In the genomic region with DNA sequence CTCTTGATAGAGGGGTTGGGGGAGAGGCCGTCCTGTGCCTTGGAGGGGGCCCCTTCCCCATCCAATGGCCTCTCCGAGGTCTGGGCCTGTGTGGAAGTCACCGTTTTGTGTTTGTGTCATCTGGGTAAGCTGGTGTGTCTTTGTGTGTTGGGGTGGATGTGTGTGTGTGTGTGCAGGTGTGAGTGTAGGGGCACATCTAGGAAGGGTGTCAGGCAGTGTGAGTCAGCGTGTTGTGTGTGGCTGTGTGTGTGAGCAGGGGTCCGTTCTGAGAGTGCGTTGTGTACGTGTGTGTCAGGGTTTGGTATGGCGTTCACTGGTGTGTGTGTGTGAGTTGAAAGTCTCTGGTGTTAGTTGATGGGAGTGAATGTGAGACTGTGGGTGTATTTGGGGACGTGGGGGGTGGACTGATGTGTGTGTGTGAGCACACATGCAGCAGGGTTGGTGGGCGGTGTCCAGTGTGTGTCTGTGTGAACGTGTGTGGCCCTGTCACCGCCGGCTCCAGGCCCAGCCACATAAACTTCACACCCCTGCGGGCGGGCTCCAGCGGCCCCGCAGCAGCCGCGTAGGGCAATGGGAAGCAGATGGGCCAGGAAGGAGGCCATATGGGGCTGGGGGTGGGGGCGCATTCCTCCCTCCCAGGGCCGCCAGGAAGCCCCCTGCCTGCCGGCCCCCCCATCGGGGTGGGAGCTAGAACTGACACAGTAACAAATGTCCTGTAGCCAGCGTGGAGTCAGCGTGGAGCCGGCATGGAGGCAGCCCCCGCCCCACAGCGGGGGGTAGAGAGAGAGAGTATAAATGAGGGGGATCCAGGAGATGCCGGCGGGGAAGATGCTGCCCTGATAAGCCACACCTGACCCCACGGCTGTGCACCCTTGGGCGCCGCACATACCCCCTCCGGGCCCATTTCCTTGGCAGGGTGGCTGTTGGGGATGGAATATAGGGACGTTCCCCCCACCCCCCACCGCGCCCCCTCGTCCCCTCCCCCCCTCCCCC, we compare ENCODE assay signal across 1 cellular context.
TF ChIP-seq lines count a peak whose summit lies in the region.

No MANE protein-coding gene starts in this region.

TF ChIP-seq in HepG2, 621 proteins besides CTCF, POLR2A, EP300 and RAD21:
- TF ChIP-seq NBN (conservative IDR thresholded peaks at IDR 0.05) (no peak), TRIM24 (CRISPR knock-in tag; IDR thresholded peaks at IDR 0.05) (0 out of 2 replicates have a peak, but pooled peaks have one; percentile 17), ATM (IDR thresholded peaks at IDR 0.05; ENCODE audit: borderline replicate concordance) (peak; percentile 60; the same call in 1 of the 2 replicates), GABPA (IDR thresholded peaks at IDR 0.05; ENCODE audit: low read depth, low read length) (no peak), GABPA (CRISPR knock-in tag; IDR thresholded peaks at IDR 0.05; ENCODE audit: low read depth) (no peak), SMYD3 (CRISPR knock-in tag; IDR thresholded peaks at IDR 0.05) (no peak), HNRNPLL (IDR thresholded peaks at IDR 0.05; ENCODE audit: low read depth, low read length, poor library complexity, severe bottlenecking) (peak; percentile 25), AGO1 (IDR thresholded peaks at IDR 0.05; ENCODE audit: low read depth, low read length, poor library complexity, severe bottlenecking) (peak; percentile 36), NFIB (CRISPR knock-in tag; IDR thresholded peaks at IDR 0.05; ENCODE audit: borderline replicate concordance) (peak; percentile 87; the same call in 1 of the 2 replicates), SOX13 (IDR thresholded peaks at IDR 0.05) (no peak), SOX13 (CRISPR knock-in tag; conservative IDR thresholded peaks at IDR 0.05 in 1 of 2, IDR thresholded peaks at IDR 0.05 in 1 of 2) (no peak), GATAD2A (CRISPR knock-in tag; IDR thresholded peaks at IDR 0.05) (no peak), FOXA1 (IDR thresholded peaks at IDR 0.05) (peak; percentile 48; the same call in 1 of the 2 replicates), FOXA1 (CRISPR knock-in tag; IDR thresholded peaks at IDR 0.05) (no peak), PCBP1 (IDR thresholded peaks at IDR 0.05; ENCODE audit: borderline replicate concordance, low read depth, low read length) (0 out of 2 replicates have a peak, but pooled peaks have one; percentile 33), NFKBIZ (CRISPR knock-in tag; IDR thresholded peaks at IDR 0.05) (no peak), ZNF326 (CRISPR knock-in tag; IDR thresholded peaks at IDR 0.05; ENCODE audit: borderline replicate concordance) (no peak)
- TF ChIP-seq, protein P1, sequence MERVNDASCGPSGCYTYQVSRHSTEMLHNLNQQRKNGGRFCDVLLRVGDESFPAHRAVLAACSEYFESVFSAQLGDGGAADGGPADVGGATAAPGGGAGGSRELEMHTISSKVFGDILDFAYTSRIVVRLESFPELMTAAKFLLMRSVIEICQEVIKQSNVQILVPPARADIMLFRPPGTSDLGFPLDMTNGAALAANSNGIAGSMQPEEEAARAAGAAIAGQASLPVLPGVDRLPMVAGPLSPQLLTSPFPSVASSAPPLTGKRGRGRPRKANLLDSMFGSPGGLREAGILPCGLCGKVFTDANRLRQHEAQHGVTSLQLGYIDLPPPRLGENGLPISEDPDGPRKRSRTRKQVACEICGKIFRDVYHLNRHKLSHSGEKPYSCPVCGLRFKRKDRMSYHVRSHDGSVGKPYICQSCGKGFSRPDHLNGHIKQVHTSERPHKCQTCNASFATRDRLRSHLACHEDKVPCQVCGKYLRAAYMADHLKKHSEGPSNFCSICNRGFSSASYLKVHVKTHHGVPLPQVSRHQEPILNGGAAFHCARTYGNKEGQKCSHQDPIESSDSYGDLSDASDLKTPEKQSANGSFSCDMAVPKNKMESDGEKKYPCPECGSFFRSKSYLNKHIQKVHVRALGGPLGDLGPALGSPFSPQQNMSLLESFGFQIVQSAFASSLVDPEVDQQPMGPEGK (CRISPR knock-in tag; IDR thresholded peaks at IDR 0.05), result 0 out of 2 replicates have a peak, but pooled peaks have one; percentile 19
- TF ChIP-seq, protein P2, sequence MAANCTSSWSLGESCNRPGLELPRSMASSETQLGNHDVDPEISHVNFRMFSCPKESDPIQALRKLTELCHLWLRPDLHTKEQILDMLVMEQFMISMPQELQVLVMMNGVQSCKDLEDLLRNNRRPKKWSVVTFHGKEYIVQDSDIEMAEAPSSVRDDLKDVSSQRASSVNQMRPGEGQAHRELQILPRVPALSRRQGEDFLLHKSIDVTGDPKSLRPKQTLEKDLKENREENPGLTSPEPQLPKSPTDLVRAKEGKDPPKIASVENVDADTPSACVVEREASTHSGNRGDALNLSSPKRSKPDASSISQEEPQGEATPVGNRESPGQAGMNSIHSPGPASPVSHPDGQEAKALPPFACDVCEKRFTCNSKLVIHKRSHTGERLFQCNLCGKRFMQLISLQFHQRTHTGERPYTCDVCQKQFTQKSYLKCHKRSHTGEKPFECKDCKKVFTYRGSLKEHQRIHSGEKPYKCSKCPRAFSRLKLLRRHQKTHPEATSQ (CRISPR knock-in tag; IDR thresholded peaks at IDR 0.05; ENCODE audit: borderline replicate concordance), result no peak
